In genomic region chr20:41169791-41170351, GRCh38 we compare ENCODE assay signal across 12 cellular contexts. TPM values are rescaled to one million over a fixed set of nuclear protein-coding genes. Genes with fewer than 3 reads are reported as not detected.
DNase-seq lines count a peak whose midpoint lies in the region; TF ChIP-seq lines count a peak whose summit lies in the region.
"Had no signal": no experiment of that assay in that cellular context is flagged by ENCODE, and none has a peak within 500 bp of the region (broad histone marks: within the 10 kb centered on the region; RNA-seq: fewer than 3 reads in every experiment).

No MANE protein-coding gene starts in this region.

- no peak overlapping the region for H3K4me3 Mint-ChIP-seq in activated naive CD4-positive, alpha-beta T cell treated with anti-CD3 and anti-CD28 coated beads, Interleukin-2, amount 10 ng/mL, durations not matched to agents 7 days and 5 days
- H3K4me3 Mint-ChIP-seq: naive B cell had no signal

- H3K27ac Mint-ChIP-seq in activated naive CD4-positive, alpha-beta T cell treated with anti-CD3 and anti-CD28 coated beads, Interleukin-2, amount 10 ng/mL, durations not matched to agents 7 days and 5 days, result peak overlapping the region; percentile 59

- TF ChIP-seq CTCF in fibroblast of lung (conservative IDR thresholded peaks at IDR 0.05 in 1 of 2, IDR thresholded peaks at IDR 0.05 in 1 of 2; ENCODE audit: low read depth in 1 of 2, low read length in 2 of 2), result no peak
- no peak for TF ChIP-seq CTCF in thyroid gland (IDR thresholded peaks at IDR 0.05)

- peak; percentile 13 for DNase-seq in activated naive CD4-positive, alpha-beta T cell treated with anti-CD3 and anti-CD28 coated beads, Interleukin-2, amount 10 ng/mL, durations not matched to agents 7 days and 5 days
- DNase-seq in activated naive CD4-positive, alpha-beta T cell treated with Interleukin-2 at 50 U/mL for 16 hours, result no peak
- DNase-seq in activated naive CD4-positive, alpha-beta T cell treated with anti-CD3 and anti-CD28 coated beads, Interleukin-2, amount 50 U/mL, for 16 hours, result peak; percentile 2
- DNase-seq in fibroblast of lung (ENCODE audit: low read depth in 2 of 2), result peak; percentile 48 to 77
- peak; percentile 1 to 3 for DNase-seq in thyroid gland
- DNase-seq in SJCRH30, result no peak
- DNase-seq in NCI-H187 treated with DMSO at 0.1 percent for 48 hours (lab: John Stamatoyannopoulos, UW), result no peak
- DNase-seq in DMS114 treated with DMSO at 0.1 percent for 48 hours (lab: John Stamatoyannopoulos, UW; ENCODE audit: unreplicated experiment), result no peak
- DNase-seq: naive B cell, SW 1271 had no signal

- no peak overlapping the region for H3K9ac ChIP-seq in fibroblast of lung (ENCODE audit: insufficient read depth, low read length)
- H3K9ac ChIP-seq: BLaER1 had no signal

- no peak for TF ChIP-seq POLR2A in thyroid gland (IDR thresholded peaks at IDR 0.05)

- H3K27me3 ChIP-seq in fibroblast of lung (ENCODE audit: control insufficient read depth, insufficient read depth, low read length) (no peaks in the 10 kb centered on the region), thyroid gland (no peaks in the 10 kb centered on the region), SJCRH30 (no peaks in the 10 kb centered on the region)

- peaks cover 10% of the 10 kb centered on the region for H3K4me1 ChIP-seq in fibroblast of lung (ENCODE audit: control insufficient read depth, extremely low read depth, insufficient read depth, low read length)
- H3K4me1 ChIP-seq in thyroid gland, result peaks cover 3 to 14% of the 10 kb centered on the region in 2 donors
- H3K4me1 ChIP-seq in SJCRH30, result no peaks in the 10 kb centered on the region

- H3K4me1 Mint-ChIP-seq in activated naive CD4-positive, alpha-beta T cell treated with anti-CD3 and anti-CD28 coated beads, Interleukin-2, amount 10 ng/mL, durations not matched to agents 7 days and 5 days, result peaks cover 26% of the 10 kb centered on the region

- H3K27me3 Mint-ChIP-seq in activated naive CD4-positive, alpha-beta T cell treated with anti-CD3 and anti-CD28 coated beads, Interleukin-2, amount 10 ng/mL, durations not matched to agents 7 days and 5 days, result no peaks in the 10 kb centered on the region

- H3K27ac ChIP-seq in fibroblast of lung (ENCODE audit: insufficient read depth, low read length) (no peak overlapping the region), thyroid gland (no peak overlapping the region), SJCRH30 (no peak overlapping the region)
- H3K27ac ChIP-seq: BLaER1, HL-60 had no signal

- H3K9me3 ChIP-seq in fibroblast of lung (ENCODE audit: control insufficient read depth, insufficient read depth, low read depth, low read length) (no peaks in the 10 kb centered on the region), thyroid gland (no peaks in the 10 kb centered on the region), SJCRH30 (replicated peaks) (no peaks in the 10 kb centered on the region)
- H3K9me3 ChIP-seq: BLaER1 had no signal

- intact Hi-C loops in thyroid gland (cut with DNase I), result loop anchor here (5.0 to 10.0 kb wide), 2 partner anchors 33 to 245 kb away; partner anchors contain the start of gene PLCG1

- CTCF ChIA-PET in activated naive CD4-positive, alpha-beta T cell treated with anti-CD3 and anti-CD28 coated beads, Interleukin-2, amount 10 ng/mL, durations not matched to agents 7 days and 5 days (lab: Charles Lee), result interaction anchor here (0.9 to 5.2 kb wide), 7 partner anchors 11 to 201 kb away, joined by 3 to 24 read pairs (median 4); partner anchors contain the start of gene LPIN3

- H3K36me3 ChIP-seq in fibroblast of lung (ENCODE audit: control insufficient read depth, insufficient read depth, low read length) (peaks cover 36% of the 10 kb centered on the region), thyroid gland (peaks cover 71 to 79% of the 10 kb centered on the region in 2 donors), SJCRH30 (peaks cover 95% of the 10 kb centered on the region)

- WGBS in thyroid gland, 2 donors, result 88 to 93% methylated on average over 13 to 14 of the region's 14 CpGs

- H2AFZ ChIP-seq in fibroblast of lung (ENCODE audit: low read length), result no peak overlapping the region

- peaks cover 92% of the 10 kb centered on the region for H3K36me3 Mint-ChIP-seq in activated naive CD4-positive, alpha-beta T cell treated with anti-CD3 and anti-CD28 coated beads, Interleukin-2, amount 10 ng/mL, durations not matched to agents 7 days and 5 days

- H3K79me2 ChIP-seq in fibroblast of lung (ENCODE audit: control insufficient read depth, insufficient read depth, low read length), result no peaks in the 10 kb centered on the region

- no peak overlapping the region for H3K4me2 ChIP-seq in fibroblast of lung (ENCODE audit: extremely low read depth, insufficient read depth, low read length)
- H3K4me2 ChIP-seq: BLaER1 had no signal

- no peak overlapping the region for H3K4me3 ChIP-seq in fibroblast of lung (replicated peaks in 1 of 4; ENCODE audit: control extremely low read depth in 1 of 4, insufficient read depth in 1 of 4, low read depth in 3 of 4, low read length in 4 of 4)
- H3K4me3 ChIP-seq in thyroid gland (replicated peaks in 1 of 3), result no peak overlapping the region
- no peak overlapping the region for H3K4me3 ChIP-seq in SJCRH30
- H3K4me3 ChIP-seq: BLaER1 had no signal

- H3K9me3 Mint-ChIP-seq in activated naive CD4-positive, alpha-beta T cell treated with anti-CD3 and anti-CD28 coated beads, Interleukin-2, amount 10 ng/mL, durations not matched to agents 7 days and 5 days, result no peaks in the 10 kb centered on the region
- H3K9me3 Mint-ChIP-seq: naive B cell had no signal

- no peaks in the 10 kb centered on the region for H4K20me1 ChIP-seq in fibroblast of lung (ENCODE audit: control insufficient read depth, extremely low read depth, insufficient read depth, low read length)

RNA-seq across cellular contexts. Expression of gene PLCG1, which starts 32.5 kb away (rescaled TPM):
- total RNA-seq in fibroblast of lung (63.9 and 86.2 TPM in 2 replicates), thyroid gland (100 to 1,000 TPM; 146 to 252 (median 164) TPM)
- 24.5 and 27.6 TPM in 2 replicates for polyA plus RNA-seq in fibroblast of lung
- polyA plus RNA-seq in fibroblast of lung (2012), result 33.8 and 34.2 TPM in 2 replicates
- 162 and 174 TPM in 2 replicates for polyA minus RNA-seq in fibroblast of lung (ENCODE audit: low replicate concordance)
- total RNA-seq in SJCRH30 (2014; rRNA removed; shearing (Covaris generic)), result 163 and 196 TPM in 2 replicates

Comparison
In these comparisons a context has a peak if more than half of its experiments do, and no peak if none do; other contexts are left out.
1. DNase-seq: peak in activated naive CD4-positive, alpha-beta T cell treated with anti-CD3 and anti-CD28 coated beads, Interleukin-2, amount 10 ng/mL, durations not matched to agents 7 days and 5 days (single experiment), activated naive CD4-positive, alpha-beta T cell treated with anti-CD3 and anti-CD28 coated beads, Interleukin-2, amount 50 U/mL, for 16 hours (single experiment), fibroblast of lung (2 of 2) and thyroid gland (2 of 2); none in activated naive CD4-positive, alpha-beta T cell treated with Interleukin-2 at 50 U/mL for 16 hours (single experiment), SJCRH30 (0 of 2), NCI-H187 treated with DMSO at 0.1 percent for 48 hours (single experiment) and DMS114 treated with DMSO at 0.1 percent for 48 hours (single experiment).